In genomic region chr19:28022506-28022905, GRCh38 we compare ENCODE assay signal across 33 cellular contexts.
"Had no signal": no experiment of that assay in that cellular context is flagged by ENCODE, and none has a peak within 500 bp of the region (broad histone marks: within the 10 kb centered on the region; RNA-seq: fewer than 3 reads in every experiment).

No MANE protein-coding gene starts in this region.

- H3K27ac ChIP-seq: breast epithelium, cardiac muscle cell, coronary artery, dorsolateral prefrontal cortex, gastroesophageal sphincter, heart right ventricle had no signal

- DNase-seq: activated CD4-positive, alpha-beta memory T cell treated with anti-CD3 and anti-CD28 coated beads for 36 hours; activated CD4-positive, alpha-beta T cell treated with anti-CD3 and anti-CD28 coated beads for 36 hours; activated CD4-positive, alpha-beta T cell treated with anti-CD3 and anti-CD28 coated beads, Interleukin-2, amount 10 ng/mL, durations not matched to agents 24 days and 14 days; activated CD4-positive, CD25-positive, alpha-beta regulatory T cell; activated CD4-positive, CD25-positive, alpha-beta regulatory T cell treated with anti-CD3 and anti-CD28 coated beads, Interleukin-2, amount 50 U/mL, for 72 hours; activated CD8-positive, alpha-beta memory T cell treated with anti-CD3 and anti-CD28 coated beads, Interleukin-2, amount 10 ng/mL, durations not matched to agents 7 days and 5 days; activated CD8-positive, alpha-beta memory T cell treated with anti-CD3 and anti-CD28 coated beads, Interleukin-2, amount 50 U/mL, for 4 hours; activated CD8-positive, alpha-beta T cell treated with anti-CD3 and anti-CD28 coated beads, Interleukin-2, amount 10 ng/mL, durations not matched to agents 7 days and 5 days; activated effector memory CD4-positive, alpha-beta T cell treated with anti-CD3 and anti-CD28 coated beads, Interleukin-2, amount 50 U/mL, for 16 hours; activated naive CD4-positive, alpha-beta T cell treated with anti-CD3 and anti-CD28 coated beads, Interleukin-2, amount 10 ng/mL, durations not matched to agents 7 days and 5 days; activated naive CD8-positive, alpha-beta T cell treated with anti-CD3 and anti-CD28 coated beads, Interleukin-2, amount 10 ng/mL, durations not matched to agents 7 days and 5 days; activated T-cell treated with anti-CD3 and anti-CD28 coated beads, Interleukin-2, amount 50 U/mL, for 1 hour; activated T-cell treated with anti-CD3 and anti-CD28 coated beads, Interleukin-2, amount 50 U/mL, for 48 hours; central memory CD4-positive, alpha-beta T cell; cerebellar nuclear complex; dorsolateral prefrontal cortex; effector memory CD4-positive, alpha-beta T cell; endodermal cell; foreskin melanocyte; heart right ventricle; T-helper 1 cell; T-helper 17 cell; T1000 had no signal

- H3K27me3 Mint-ChIP-seq: activated CD4-positive, alpha-beta memory T cell treated with anti-CD3 and anti-CD28 coated beads for 36 hours; activated CD4-positive, alpha-beta T cell treated with anti-CD3 and anti-CD28 coated beads for 36 hours; activated CD4-positive, alpha-beta T cell treated with anti-CD3 and anti-CD28 coated beads, Interleukin-2, amount 10 ng/mL, durations not matched to agents 24 days and 14 days; activated CD8-positive, alpha-beta memory T cell treated with anti-CD3 and anti-CD28 coated beads, Interleukin-2, amount 10 ng/mL, durations not matched to agents 7 days and 5 days; activated naive CD4-positive, alpha-beta T cell treated with anti-CD3 and anti-CD28 coated beads, Interleukin-2, amount 10 ng/mL, durations not matched to agents 7 days and 5 days; activated naive CD8-positive, alpha-beta T cell treated with anti-CD3 and anti-CD28 coated beads, Interleukin-2, amount 10 ng/mL, durations not matched to agents 7 days and 5 days; dendritic cell treated with granulocyte-macrophage colony-stimulating factor and Interleukin-4, amounts not matched to agents 40 ng/mL and 50 ng/mL, for 4 days; T-helper 17 cell had no signal

- H3K4me1 Mint-ChIP-seq: activated CD4-positive, alpha-beta T cell treated with anti-CD3 and anti-CD28 coated beads for 36 hours; activated CD4-positive, alpha-beta T cell treated with anti-CD3 and anti-CD28 coated beads, Interleukin-2, amount 10 ng/mL, durations not matched to agents 24 days and 14 days; activated CD8-positive, alpha-beta memory T cell treated with anti-CD3 and anti-CD28 coated beads, Interleukin-2, amount 10 ng/mL, durations not matched to agents 7 days and 5 days; activated naive CD4-positive, alpha-beta T cell treated with anti-CD3 and anti-CD28 coated beads, Interleukin-2, amount 10 ng/mL, durations not matched to agents 7 days and 5 days; activated naive CD8-positive, alpha-beta T cell treated with anti-CD3 and anti-CD28 coated beads, Interleukin-2, amount 10 ng/mL, durations not matched to agents 7 days and 5 days; brain; T-helper 17 cell had no signal

- H3K9me3 ChIP-seq: breast epithelium, gastroesophageal sphincter, heart right ventricle had no signal

- H3K4me1 ChIP-seq: breast epithelium, gastroesophageal sphincter, heart right ventricle had no signal

- H3K27ac Mint-ChIP-seq: activated CD4-positive, alpha-beta memory T cell treated with anti-CD3 and anti-CD28 coated beads for 36 hours; activated CD4-positive, alpha-beta T cell treated with anti-CD3 and anti-CD28 coated beads for 36 hours; activated CD4-positive, alpha-beta T cell treated with anti-CD3 and anti-CD28 coated beads, Interleukin-2, amount 10 ng/mL, durations not matched to agents 24 days and 14 days; activated CD8-positive, alpha-beta memory T cell treated with anti-CD3 and anti-CD28 coated beads, Interleukin-2, amount 10 ng/mL, durations not matched to agents 7 days and 5 days; activated CD8-positive, alpha-beta T cell treated with anti-CD3 and anti-CD28 coated beads, Interleukin-2, amount 10 ng/mL, durations not matched to agents 7 days and 5 days; activated naive CD4-positive, alpha-beta T cell treated with anti-CD3 and anti-CD28 coated beads, Interleukin-2, amount 10 ng/mL, durations not matched to agents 7 days and 5 days; activated naive CD4-positive, alpha-beta T cell treated with anti-CD3 and anti-CD28 coated beads, Interleukin-2, amount 50 U/mL, for 72 hours; activated naive CD8-positive, alpha-beta T cell treated with anti-CD3 and anti-CD28 coated beads, Interleukin-2, amount 10 ng/mL, durations not matched to agents 7 days and 5 days; activated T-helper 1 cell treated with anti-CD3 and anti-CD28 coated beads, Interleukin-12 subunit alpha, Interleukin-12 subunit beta, Interleukin-2, Interleukin-4 antibody, amounts not matched to agents 30 ng/mL and 10 ng/mL and 1 ng/mL, durations not matched to agents 14 hours and 24 hours and 36 hours; activated T-helper 2 cell treated with anti-CD3 and anti-CD28 coated beads, Interferon-gamma antibody, Interleukin-2, Interleukin-4, amounts not matched to agents 10 μg/mL and 5 μg/mL and 100 μg/mL, durations not matched to agents 14 hours and 24 hours and 36 hours; brain; dendritic cell treated with granulocyte-macrophage colony-stimulating factor and Interleukin-4, amounts not matched to agents 40 ng/mL and 50 ng/mL, for 4 days; endodermal cell; T-helper 17 cell; T-helper 2 cell treated with Interferon-gamma antibody and Interleukin-4, amounts not matched to agents 5 μg/mL and 100 μg/mL, for 36 hours had no signal

- H3K36me3 Mint-ChIP-seq: activated CD4-positive, alpha-beta memory T cell treated with anti-CD3 and anti-CD28 coated beads for 36 hours; activated CD8-positive, alpha-beta memory T cell treated with anti-CD3 and anti-CD28 coated beads, Interleukin-2, amount 10 ng/mL, durations not matched to agents 7 days and 5 days; activated naive CD4-positive, alpha-beta T cell treated with anti-CD3 and anti-CD28 coated beads, Interleukin-2, amount 10 ng/mL, durations not matched to agents 7 days and 5 days; activated naive CD4-positive, alpha-beta T cell treated with anti-CD3 and anti-CD28 coated beads, Interleukin-2, amount 50 U/mL, for 72 hours; activated naive CD8-positive, alpha-beta T cell treated with anti-CD3 and anti-CD28 coated beads, Interleukin-2, amount 10 ng/mL, durations not matched to agents 7 days and 5 days; brain had no signal

- H3K9me3 Mint-ChIP-seq: activated naive CD8-positive, alpha-beta T cell treated with anti-CD3 and anti-CD28 coated beads, Interleukin-2, amount 10 ng/mL, durations not matched to agents 7 days and 5 days; activated T-helper 1 cell treated with anti-CD3 and anti-CD28 coated beads, Interleukin-12 subunit alpha, Interleukin-12 subunit beta, Interleukin-2, Interleukin-4 antibody, amounts not matched to agents 30 ng/mL and 10 ng/mL and 1 ng/mL, durations not matched to agents 14 hours and 24 hours and 36 hours; brain; endodermal cell; T-helper 2 cell treated with Interferon-gamma antibody and Interleukin-4, amounts not matched to agents 5 μg/mL and 100 μg/mL, for 36 hours had no signal

- H3K36me3 ChIP-seq: breast epithelium, cardiac muscle cell, gastroesophageal sphincter, heart right ventricle had no signal

- H3K27me3 ChIP-seq: breast epithelium, dorsolateral prefrontal cortex had no signal

- H3K4me3 ChIP-seq: breast epithelium, cardiac muscle cell, coronary artery, dorsolateral prefrontal cortex, gastroesophageal sphincter, heart right ventricle had no signal

- H3K4me3 Mint-ChIP-seq: activated CD4-positive, alpha-beta memory T cell treated with anti-CD3 and anti-CD28 coated beads for 36 hours; activated CD4-positive, alpha-beta T cell treated with anti-CD3 and anti-CD28 coated beads for 36 hours; activated CD4-positive, alpha-beta T cell treated with anti-CD3 and anti-CD28 coated beads, Interleukin-2, amount 10 ng/mL, durations not matched to agents 24 days and 14 days; activated CD8-positive, alpha-beta memory T cell treated with anti-CD3 and anti-CD28 coated beads, Interleukin-2, amount 10 ng/mL, durations not matched to agents 7 days and 5 days; activated CD8-positive, alpha-beta T cell treated with anti-CD3 and anti-CD28 coated beads, Interleukin-2, amount 10 ng/mL, durations not matched to agents 7 days and 5 days; activated naive CD4-positive, alpha-beta T cell treated with anti-CD3 and anti-CD28 coated beads, Interleukin-2, amount 10 ng/mL, durations not matched to agents 7 days and 5 days; activated naive CD8-positive, alpha-beta T cell treated with anti-CD3 and anti-CD28 coated beads, Interleukin-2, amount 10 ng/mL, durations not matched to agents 7 days and 5 days; activated T-helper 1 cell treated with anti-CD3 and anti-CD28 coated beads, Interleukin-12 subunit alpha, Interleukin-12 subunit beta, Interleukin-2, Interleukin-4 antibody, amounts not matched to agents 30 ng/mL and 10 ng/mL and 1 ng/mL, durations not matched to agents 14 hours and 24 hours and 36 hours; brain; dendritic cell treated with granulocyte-macrophage colony-stimulating factor and Interleukin-4, amounts not matched to agents 40 ng/mL and 50 ng/mL, for 4 days; endodermal cell; T-helper 17 cell; T-helper 2 cell treated with Interferon-gamma antibody and Interleukin-4, amounts not matched to agents 5 μg/mL and 100 μg/mL, for 36 hours had no signal
